1 cellular context compared by ENCODE assay signal in genomic region chr4:66972087-66972486, GRCh38.
TF ChIP-seq lines count a peak whose summit lies in the region.

No MANE protein-coding gene starts in this region.

TF ChIP-seq in H1, 55 proteins besides CTCF, POLR2A, EP300 and RAD21 (continued from another document):
- TF ChIP-seq ATF3 (IDR thresholded peaks at IDR 0.05; ENCODE audit: insufficient read depth, low read depth, low read length) (no peak), CHD2 (IDR thresholded peaks at IDR 0.05; ENCODE audit: low read length) (no peak), CHD1 (IDR thresholded peaks at IDR 0.05; ENCODE audit: low read depth, low read length) (no peak), RBBP5 (IDR thresholded peaks at IDR 0.05; ENCODE audit: borderline replicate concordance, low read depth, low read length) (no peak), NRF1 (IDR thresholded peaks at IDR 0.05; ENCODE audit: low read depth, low read length) (no peak), RNF2 (IDR thresholded peaks at IDR 0.05; ENCODE audit: borderline replicate concordance, low read depth, low read length, missing control alignments, poor library complexity, severe bottlenecking) (no peak), BACH1 (IDR thresholded peaks at IDR 0.05; ENCODE audit: low read length) (no peak), TAF1 (IDR thresholded peaks at IDR 0.05; ENCODE audit: low read depth, low read length) (no peak), SP1 (IDR thresholded peaks at IDR 0.05; ENCODE audit: low read depth, low read length) (no peak), TAF7 (optimal IDR thresholded peaks at IDR 0.05; ENCODE audit: borderline replicate concordance, low read depth, low read length) (no peak)
